Comparison of ENCODE assay signal across 15 cellular contexts in the genomic region with DNA sequence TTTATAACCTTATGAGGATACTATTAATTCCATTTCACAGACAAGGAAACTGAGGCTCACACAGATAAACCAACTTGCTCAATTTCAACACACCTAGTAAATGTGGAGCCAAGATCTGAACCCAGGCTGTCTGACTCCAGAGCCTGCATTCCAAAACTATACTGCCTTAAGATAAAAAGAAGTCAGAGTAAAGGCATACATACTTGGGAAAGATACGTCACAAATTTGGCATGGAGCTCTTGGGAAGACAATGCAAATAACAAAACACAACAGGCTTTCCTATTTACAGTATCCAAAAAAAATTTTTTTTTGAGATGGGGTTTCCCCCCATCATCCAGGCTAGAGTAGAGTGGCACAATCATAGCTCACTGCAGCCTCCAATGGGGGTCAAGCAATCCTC. TPM values are rescaled to one million over a fixed set of nuclear protein-coding genes. Genes with fewer than 3 reads are reported as not detected.
DNase-seq lines count a peak whose midpoint lies in the region; ATAC-seq and TF ChIP-seq lines count a peak whose summit lies in the region.
"Had no signal": no experiment of that assay in that cellular context is flagged by ENCODE, and none has a peak within 500 bp of the region (broad histone marks: within the 10 kb centered on the region; RNA-seq: fewer than 3 reads in every experiment).

No MANE protein-coding gene starts in this region.

- no peak for ATAC-seq in natural killer cell
- ATAC-seq in natural killer cell treated with Interleukin-12 subunit alpha and Interleukin-12 subunit beta and Interleukin-15 and Interleukin-18, amount 100 ng/mL, for 72 hours, result no peak
- no peak for ATAC-seq in activated T-helper 17 cell treated with anti-CD3 and anti-CD28 coated beads, Interleukin-2, amount 50 U/mL, for 72 hours (replicated peaks)
- no peak for ATAC-seq in memory B cell (ENCODE audit: low read depth)
- no peak for ATAC-seq in WTC11
- ATAC-seq: GM23338 had no signal

- CTCF ChIA-PET in WTC11 (lab: Charles Lee), result no interaction called here

- in situ Hi-C loops in GM13976 (cut with MboI; ENCODE audit: low sequenced_read_pairs, unreplicated experiment), result no loop called here

- POLR2A ChIA-PET in WTC11 (lab: Charles Lee), result no interaction called here

- H3K36me3 Mint-ChIP-seq in natural killer cell (no peaks in the 10 kb centered on the region), memory B cell (peaks cover 9% of the 10 kb centered on the region), WTC11 (no peaks in the 10 kb centered on the region)
- no peaks in the 10 kb centered on the region for H3K36me3 Mint-ChIP-seq in natural killer cell treated with Interleukin-12 subunit alpha and Interleukin-12 subunit beta and Interleukin-15 and Interleukin-18, amount 100 ng/mL, for 72 hours
- H3K36me3 Mint-ChIP-seq in activated T-helper 17 cell treated with anti-CD3 and anti-CD28 coated beads, Interleukin-2, amount 50 U/mL, for 72 hours (ENCODE audit: low read depth), result peaks cover 7% of the 10 kb centered on the region
- H3K36me3 Mint-ChIP-seq: CD4-positive, CD25-positive, alpha-beta regulatory T cell had no signal

- H3K4me1 Mint-ChIP-seq in natural killer cell, result peaks cover 42 to 45% of the 10 kb centered on the region in 2 donors
- H3K4me1 Mint-ChIP-seq in natural killer cell treated with Interleukin-12 subunit alpha and Interleukin-12 subunit beta and Interleukin-15 and Interleukin-18, amount 100 ng/mL, for 72 hours (ENCODE audit: low read depth in 2 of 2), result peaks cover 24 to 38% of the 10 kb centered on the region in 2 donors
- H3K4me1 Mint-ChIP-seq in activated T-helper 17 cell treated with anti-CD3 and anti-CD28 coated beads, Interleukin-2, amount 50 U/mL, for 72 hours, result peaks cover 20% of the 10 kb centered on the region
- peaks cover 16% of the 10 kb centered on the region for H3K4me1 Mint-ChIP-seq in memory B cell
- H3K4me1 Mint-ChIP-seq in WTC11, result peaks cover 23% of the 10 kb centered on the region

- H3K4me3 Mint-ChIP-seq in natural killer cell (no peak overlapping the region), memory B cell (no peak overlapping the region), WTC11 (no peak overlapping the region)
- H3K4me3 Mint-ChIP-seq in natural killer cell treated with Interleukin-12 subunit alpha and Interleukin-12 subunit beta and Interleukin-15 and Interleukin-18, amount 100 ng/mL, for 72 hours, result no peak overlapping the region
- no peak overlapping the region for H3K4me3 Mint-ChIP-seq in activated T-helper 17 cell treated with anti-CD3 and anti-CD28 coated beads, Interleukin-2, amount 50 U/mL, for 72 hours
- H3K4me3 Mint-ChIP-seq: GM23338, IgD-negative memory B cell had no signal

- H3K9me3 Mint-ChIP-seq in natural killer cell (no peaks in the 10 kb centered on the region), memory B cell (no peaks in the 10 kb centered on the region), WTC11 (no peaks in the 10 kb centered on the region; the same call in 1 of the 2 replicates)
- H3K9me3 Mint-ChIP-seq in natural killer cell treated with Interleukin-12 subunit alpha and Interleukin-12 subunit beta and Interleukin-15 and Interleukin-18, amount 100 ng/mL, for 72 hours, result no peaks in the 10 kb centered on the region
- H3K9me3 Mint-ChIP-seq in activated T-helper 17 cell treated with anti-CD3 and anti-CD28 coated beads, Interleukin-2, amount 50 U/mL, for 72 hours, result no peaks in the 10 kb centered on the region
- H3K9me3 Mint-ChIP-seq: GM23338 had no signal

- intact Hi-C loops in natural killer cell (cut with micrococcal nuclease), result no loop called here

- DNase-seq in natural killer cell, result no peak
- no peak for DNase-seq in natural killer cell treated with Interleukin-12 subunit alpha and Interleukin-12 subunit beta and Interleukin-15 and Interleukin-18, amount 100 ng/mL, for 72 hours (ENCODE audit: low spot score)
- DNase-seq in memory B cell (ENCODE audit: low spot score in 2 of 2), result no peak
- no peak for DNase-seq in ecto neural progenitor cell (ENCODE audit: low spot score)
- no peak for DNase-seq in GM13976 (ENCODE audit: low spot score)
- no peak for DNase-seq in WTC11 (ENCODE audit: low spot score)
- DNase-seq: CD4-positive, CD25-positive, alpha-beta regulatory T cell; DMS53; MM.1S; NCI-H2029; NCI-H526 treated with DMSO at 0.1 percent for 48 hours; SHP77 had no signal

- peak overlapping the region; percentile 26 to 95 for H3K27ac Mint-ChIP-seq in natural killer cell
- H3K27ac Mint-ChIP-seq in natural killer cell treated with Interleukin-12 subunit alpha and Interleukin-12 subunit beta and Interleukin-15 and Interleukin-18, amount 100 ng/mL, for 72 hours, result no peak overlapping the region
- H3K27ac Mint-ChIP-seq in activated T-helper 17 cell treated with anti-CD3 and anti-CD28 coated beads, Interleukin-2, amount 50 U/mL, for 72 hours, result peak overlapping the region; percentile 44
- peak overlapping the region; percentile 24 for H3K27ac Mint-ChIP-seq in memory B cell
- no peak overlapping the region for H3K27ac Mint-ChIP-seq in WTC11
- H3K27ac Mint-ChIP-seq: GM23338 had no signal

- H3K27me3 Mint-ChIP-seq in natural killer cell (ENCODE audit: low read depth in 2 of 2) (no peaks in the 10 kb centered on the region), memory B cell (no peaks in the 10 kb centered on the region), WTC11 (ENCODE audit: low read depth) (no peaks in the 10 kb centered on the region)
- no peaks in the 10 kb centered on the region for H3K27me3 Mint-ChIP-seq in natural killer cell treated with Interleukin-12 subunit alpha and Interleukin-12 subunit beta and Interleukin-15 and Interleukin-18, amount 100 ng/mL, for 72 hours
- no peaks in the 10 kb centered on the region for H3K27me3 Mint-ChIP-seq in activated T-helper 17 cell treated with anti-CD3 and anti-CD28 coated beads, Interleukin-2, amount 50 U/mL, for 72 hours
- H3K27me3 Mint-ChIP-seq: CD4-positive, CD25-positive, alpha-beta regulatory T cell; IgD-negative memory B cell had no signal

- TF ChIP-seq CTCF in natural killer cell (IDR thresholded peaks at IDR 0.05) (no peak), GM13976 (IDR thresholded peaks at IDR 0.05; ENCODE audit: borderline replicate concordance, control extremely low read depth, extremely low read depth, insufficient read depth, missing control alignments) (no peak), WTC11 (IDR thresholded peaks at IDR 0.05) (no peak)

TF ChIP-seq in WTC11, 78 proteins besides CTCF, POLR2A, EP300 and RAD21 (continues in another document):
- TF ChIP-seq JAZF1 (CRISPR knock-in tag; IDR thresholded peaks at IDR 0.05) (no peak), NFE2L1 (CRISPR knock-in tag; IDR thresholded peaks at IDR 0.05) (no peak), JUN (CRISPR knock-in tag; IDR thresholded peaks at IDR 0.05) (no peak), ZNF121 (CRISPR knock-in tag; IDR thresholded peaks at IDR 0.05) (no peak), ESRRA (CRISPR knock-in tag; IDR thresholded peaks at IDR 0.05; ENCODE audit: borderline replicate concordance) (no peak)
- TF ChIP-seq, protein P1, sequence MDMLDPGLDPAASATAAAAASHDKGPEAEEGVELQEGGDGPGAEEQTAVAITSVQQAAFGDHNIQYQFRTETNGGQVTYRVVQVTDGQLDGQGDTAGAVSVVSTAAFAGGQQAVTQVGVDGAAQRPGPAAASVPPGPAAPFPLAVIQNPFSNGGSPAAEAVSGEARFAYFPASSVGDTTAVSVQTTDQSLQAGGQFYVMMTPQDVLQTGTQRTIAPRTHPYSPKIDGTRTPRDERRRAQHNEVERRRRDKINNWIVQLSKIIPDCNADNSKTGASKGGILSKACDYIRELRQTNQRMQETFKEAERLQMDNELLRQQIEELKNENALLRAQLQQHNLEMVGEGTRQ (CRISPR knock-in tag; IDR thresholded peaks at IDR 0.05), result no peak
- TF ChIP-seq, protein P2, sequence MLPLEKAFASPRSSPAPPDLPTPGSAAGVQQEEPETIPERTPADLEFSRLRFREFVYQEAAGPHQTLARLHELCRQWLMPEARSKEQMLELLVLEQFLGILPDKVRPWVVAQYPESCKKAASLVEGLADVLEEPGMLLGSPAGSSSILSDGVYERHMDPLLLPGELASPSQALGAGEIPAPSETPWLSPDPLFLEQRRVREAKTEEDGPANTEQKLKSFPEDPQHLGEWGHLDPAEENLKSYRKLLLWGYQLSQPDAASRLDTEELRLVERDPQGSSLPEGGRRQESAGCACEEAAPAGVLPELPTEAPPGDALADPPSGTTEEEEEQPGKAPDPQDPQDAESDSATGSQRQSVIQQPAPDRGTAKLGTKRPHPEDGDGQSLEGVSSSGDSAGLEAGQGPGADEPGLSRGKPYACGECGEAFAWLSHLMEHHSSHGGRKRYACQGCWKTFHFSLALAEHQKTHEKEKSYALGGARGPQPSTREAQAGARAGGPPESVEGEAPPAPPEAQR (CRISPR knock-in tag; IDR thresholded peaks at IDR 0.05), result no peak
- TF ChIP-seq, protein P3, sequence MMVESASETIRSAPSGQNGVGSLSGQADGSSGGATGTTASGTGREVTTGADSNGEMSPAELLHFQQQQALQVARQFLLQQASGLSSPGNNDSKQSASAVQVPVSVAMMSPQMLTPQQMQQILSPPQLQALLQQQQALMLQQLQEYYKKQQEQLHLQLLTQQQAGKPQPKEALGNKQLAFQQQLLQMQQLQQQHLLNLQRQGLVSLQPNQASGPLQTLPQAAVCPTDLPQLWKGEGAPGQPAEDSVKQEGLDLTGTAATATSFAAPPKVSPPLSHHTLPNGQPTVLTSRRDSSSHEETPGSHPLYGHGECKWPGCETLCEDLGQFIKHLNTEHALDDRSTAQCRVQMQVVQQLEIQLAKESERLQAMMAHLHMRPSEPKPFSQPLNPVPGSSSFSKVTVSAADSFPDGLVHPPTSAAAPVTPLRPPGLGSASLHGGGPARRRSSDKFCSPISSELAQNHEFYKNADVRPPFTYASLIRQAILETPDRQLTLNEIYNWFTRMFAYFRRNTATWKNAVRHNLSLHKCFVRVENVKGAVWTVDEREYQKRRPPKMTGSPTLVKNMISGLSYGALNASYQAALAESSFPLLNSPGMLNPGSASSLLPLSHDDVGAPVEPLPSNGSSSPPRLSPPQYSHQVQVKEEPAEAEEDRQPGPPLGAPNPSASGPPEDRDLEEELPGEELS (CRISPR knock-in tag; IDR thresholded peaks at IDR 0.05), result no peak

RNA-seq across cellular contexts. Expression of a gene that starts 5.9 kb away (rescaled TPM):
- total RNA-seq in natural killer cell (100 to 1,000 TPM; 135 to 157 (median 136) TPM), WTC11 (2021) (34.5 to 38.5 TPM (median 34.6 TPM) in 3 replicates)
- total RNA-seq in natural killer cell treated with Interleukin-12 subunit alpha and Interleukin-12 subunit beta and Interleukin-15 and Interleukin-18, amount 100 ng/mL, for 72 hours, result 10 to 100 TPM; 38.1 to 41.8 TPM
- 10 to 100 TPM; 32.2 to 53.2 TPM for total RNA-seq in activated T-helper 17 cell treated with anti-CD3 and anti-CD28 coated beads, Interleukin-2, amount 50 U/mL, for 72 hours

Comparison
In these comparisons a context has a peak if more than half of its experiments do, and no peak if none do; other contexts are left out.
1. H3K27ac Mint-ChIP-seq: peak in natural killer cell (2 of 2), activated T-helper 17 cell treated with anti-CD3 and anti-CD28 coated beads, Interleukin-2, amount 50 U/mL, for 72 hours (single experiment) and memory B cell (single experiment); none in natural killer cell treated with Interleukin-12 subunit alpha and Interleukin-12 subunit beta and Interleukin-15 and Interleukin-18, amount 100 ng/mL, for 72 hours (0 of 2) and WTC11 (single experiment).